Comparison of ENCODE assay signal across 19 cellular contexts in the genomic region with DNA sequence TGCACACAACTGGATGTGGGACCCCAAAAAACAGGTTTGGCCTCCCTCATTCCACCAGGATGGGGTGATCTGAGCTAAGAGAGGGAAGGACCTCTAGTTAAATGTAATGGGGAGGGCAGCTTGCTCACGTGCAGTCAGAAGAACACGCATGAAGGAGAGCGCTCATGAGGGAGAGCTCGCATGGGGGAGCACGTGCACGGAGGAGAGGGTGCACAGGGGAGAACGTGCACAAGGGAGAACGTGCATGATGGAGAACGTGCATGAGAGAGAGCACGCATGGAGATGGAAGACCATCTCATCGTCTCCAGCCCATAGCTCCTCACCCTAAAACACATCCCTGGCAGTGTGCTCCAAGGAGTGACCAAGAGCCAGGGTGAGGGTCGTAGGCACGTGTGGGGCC.
DNase-seq lines count a peak whose midpoint lies in the region; ATAC-seq, FAIRE-seq and TF ChIP-seq lines count a peak whose summit lies in the region.
"Had no signal": no experiment of that assay in that cellular context is flagged by ENCODE, and none has a peak within 500 bp of the region (broad histone marks: within the 10 kb centered on the region; RNA-seq: fewer than 3 reads in every experiment).

No MANE protein-coding gene starts in this region.

- intact Hi-C loops in HepG2 (cut with micrococcal nuclease; ENCODE audit: unreplicated experiment) (no loop called here), right lobe of liver (cut with DNase I) (no loop called here)

- no peaks in the 10 kb centered on the region for H3K79me1 ChIP-seq in neuronal stem cell (ENCODE audit: low read depth, low read length)

- BruUV-seq in HepG2 (replicated peaks; lab: Mats Ljungman, UMichigan), result no TSS peak

- no peak overlapping the region for H2BK5ac ChIP-seq in neuronal stem cell (ENCODE audit: low read length)

- H3K9me3 ChIP-seq in HepG2 (ENCODE audit: low read length), result no peaks in the 10 kb centered on the region
- no peaks in the 10 kb centered on the region for H3K9me3 ChIP-seq in right lobe of liver
- H3K9me3 ChIP-seq in neuronal stem cell (replicated peaks in 1 of 2; ENCODE audit: control insufficient read depth in 2 of 2, insufficient read depth in 1 of 2, low read depth in 1 of 2, low read length in 2 of 2), result peaks cover 0 to 2% of the 10 kb centered on the region in 2 donors
- H3K9me3 ChIP-seq: A549; BLaER1 treated with 17β-estradiol and CSF1 and Interleukin-3, amounts not matched to agents 10 nM and 100 nM; Caco-2 had no signal

- no peak overlapping the region for H2BK12ac ChIP-seq in neuronal stem cell (ENCODE audit: low read length)

- no peaks in the 10 kb centered on the region for H3K4me1 ChIP-seq in HepG2 (ENCODE audit: insufficient read depth, low read length)
- H3K4me1 ChIP-seq in right lobe of liver, result no peaks in the 10 kb centered on the region
- peaks cover 0 to 10% of the 10 kb centered on the region in 2 donors for H3K4me1 ChIP-seq in neuronal stem cell (ENCODE audit: control insufficient read depth in 2 of 2, insufficient read depth in 1 of 2, low read depth in 1 of 2, low read length in 2 of 2)

- H3K27me3 ChIP-seq in HepG2 (ENCODE audit: control insufficient read depth in 1 of 2, insufficient read depth in 2 of 2, low read length in 2 of 2) (peaks cover 8 to 76% of the 10 kb centered on the region in 2 experiments), right lobe of liver (no peaks in the 10 kb centered on the region), neuronal stem cell (ENCODE audit: control insufficient read depth in 3 of 3, insufficient read depth in 3 of 3, low read depth in 1 of 3, low read length in 3 of 3) (peaks cover 0 to 5% (median 0%) of the 10 kb centered on the region in 3 experiments)

- H2BK15ac ChIP-seq in neuronal stem cell (ENCODE audit: low read length), result no peak overlapping the region

- TF ChIP-seq EP300 in HepG2 (IDR thresholded peaks at IDR 0.05; ENCODE audit: low read depth in 2 of 2, low read length in 2 of 2) (no peak), HepG2 (CRISPR knock-in tag; IDR thresholded peaks at IDR 0.05; ENCODE audit: borderline replicate concordance) (no peak)

- H3K4me3 ChIP-seq in HepG2 (replicated peaks in 1 of 3; ENCODE audit: insufficient read depth in 1 of 3, low read depth in 2 of 3, low read length in 3 of 3) (no peak overlapping the region), right lobe of liver (no peak overlapping the region), neuronal stem cell (ENCODE audit: low read length in 2 of 2) (peak overlapping the region in 1 of 2 donors; percentile 39)
- H3K4me3 ChIP-seq: A549; BLaER1 treated with 17β-estradiol and CSF1 and Interleukin-3, amounts not matched to agents 10 nM and 100 nM had no signal

- no peak overlapping the region for H2AK5ac ChIP-seq in neuronal stem cell (ENCODE audit: low read depth, low read length)

- ATAC-seq in HepG2 (no peak), right lobe of liver (no peak)
- ATAC-seq: A549; CD8-positive, alpha-beta T cell had no signal

- no peak overlapping the region for H3K18ac ChIP-seq in neuronal stem cell (ENCODE audit: low read length)

- no peak for TF ChIP-seq RAD21 in HepG2 (CRISPR knock-in tag; IDR thresholded peaks at IDR 0.05)

- no peak for DNase-seq in HepG2 (ENCODE audit: low spot score)
- DNase-seq in right lobe of liver, result no peak
- no peak for DNase-seq in neuronal stem cell (ENCODE audit: low spot score)
- DNase-seq in NCI-H2081 (lab: John Stamatoyannopoulos, UW), result no peak
- DNase-seq in AG08395 (ENCODE audit: low spot score), result no peak
- DNase-seq: Caco-2; Calu3; CD4-positive, alpha-beta T cell; CD8-positive, alpha-beta T cell; DMS79 treated with DMSO at 0.1 percent for 48 hours; GF-D8 had no signal

- H2AFZ ChIP-seq in HepG2 (ENCODE audit: low read length), result no peak overlapping the region
- H2AFZ ChIP-seq in neuronal stem cell (ENCODE audit: low read length), result no peak overlapping the region

- WGBS in HepG2 (ENCODE audit: low lambda C conversion rate), result 18% methylated on average over 13 of the region's 13 CpGs
- 77% methylated on average over 10 of the region's 13 CpGs for WGBS in right lobe of liver (ENCODE audit: insufficient coverage, low coverage, low lambda C conversion rate, missing lambda C conversion rate)
- WGBS in neuronal stem cell (ENCODE audit: extremely low coverage in 2 of 2, insufficient read length in 2 of 2, insufficient replicate concordance in 1 of 2), 2 donors, result no CpG with 5 or more reads among the region's 13 CpGs

- TF ChIP-seq POLR2A in HepG2 (IDR thresholded peaks at IDR 0.05; ENCODE audit: insufficient read depth in 1 of 2, low read depth in 2 of 2, low read length in 2 of 2), result no peak
- TF ChIP-seq POLR2A in right lobe of liver (IDR thresholded peaks at IDR 0.05), result no peak

- in situ Hi-C loops in HepG2 (cut with HindIII; ENCODE audit: extremely low pct_ligation_motif_present, low pct_unique_long_range_greater_than_20kb), result no loop called here

- H3K14ac ChIP-seq in neuronal stem cell (ENCODE audit: low read length), result no peak overlapping the region

- H4K8ac ChIP-seq in neuronal stem cell (ENCODE audit: low read depth, low read length), result no peak overlapping the region

- TF ChIP-seq CTCF in HepG2 (CRISPR knock-in tag; IDR thresholded peaks at IDR 0.05) (no peak), right lobe of liver (IDR thresholded peaks at IDR 0.05) (no peak)

- POLR2A ChIA-PET in HepG2 (lab: Yijun Ruan, JAX), result no interaction called here

- no peak overlapping the region for H2BK120ac ChIP-seq in neuronal stem cell (ENCODE audit: low read depth, low read length)

- H3K79me2 ChIP-seq in HepG2 (ENCODE audit: insufficient read depth, low read length), result no peaks in the 10 kb centered on the region

- H3K4ac ChIP-seq in neuronal stem cell (ENCODE audit: low read length), result no peak overlapping the region

- H3K4me2 ChIP-seq in HepG2 (ENCODE audit: low read depth, low read length) (no peak overlapping the region), neuronal stem cell (ENCODE audit: insufficient read depth, low read length, poor library complexity, severe bottlenecking) (no peak overlapping the region)
- H3K4me2 ChIP-seq: A549 had no signal

- H3K27ac ChIP-seq in HepG2 (ENCODE audit: extremely low read length, insufficient read depth, low read length), result no peak overlapping the region
- H3K27ac ChIP-seq in right lobe of liver, result no peak overlapping the region
- H3K27ac ChIP-seq in neuronal stem cell (replicated peaks; ENCODE audit: low read length), result no peak overlapping the region
- H3K27ac ChIP-seq: 22Rv1; BLaER1 treated with 17β-estradiol and CSF1 and Interleukin-3, amounts not matched to agents 10 nM and 100 nM; C4-2B had no signal

- H3K9ac ChIP-seq in HepG2 (ENCODE audit: insufficient read depth, low read depth, low read length), result no peak overlapping the region
- H3K9ac ChIP-seq in neuronal stem cell (ENCODE audit: low read depth, low read length, poor library complexity), result peak overlapping the region; percentile 39
- H3K9ac ChIP-seq: BLaER1 treated with 17β-estradiol and CSF1 and Interleukin-3, amounts not matched to agents 10 nM and 100 nM had no signal

- H4K91ac ChIP-seq in neuronal stem cell (ENCODE audit: low read depth, low read length, poor library complexity), result peak overlapping the region; percentile 34

- CTCF ChIA-PET in HepG2 (lab: Yijun Ruan, JAX; ENCODE audit: low intra/inter-chr PET ratio, low total read pairs), result no interaction called here

- no peaks in the 10 kb centered on the region for H3K36me3 ChIP-seq in HepG2 (replicated peaks in 1 of 2; ENCODE audit: control insufficient read depth in 1 of 2, insufficient read depth in 2 of 2, low read length in 2 of 2)
- H3K36me3 ChIP-seq in right lobe of liver, result no peaks in the 10 kb centered on the region
- no peaks in the 10 kb centered on the region for H3K36me3 ChIP-seq in neuronal stem cell (replicated peaks in 1 of 2; ENCODE audit: control insufficient read depth in 2 of 2, insufficient read depth in 2 of 2, low read length in 2 of 2)
- H3K36me3 ChIP-seq: BLaER1 treated with 17β-estradiol and CSF1 and Interleukin-3, amounts not matched to agents 10 nM and 100 nM had no signal

- FAIRE-seq in HepG2 (lab: Jason Lieb, UNC), result no peak
- FAIRE-seq: A549, D721Med, G401.6, GM12891, GM19239 had no signal

- H3K23ac ChIP-seq in neuronal stem cell (ENCODE audit: low read depth, low read length, poor library complexity), result no peak overlapping the region

- no peaks in the 10 kb centered on the region for H4K20me1 ChIP-seq in HepG2 (ENCODE audit: insufficient read depth, low read length)

TF ChIP-seq in HepG2, 621 proteins besides CTCF, POLR2A, EP300 and RAD21:
- TF ChIP-seq FOXC1 (CRISPR knock-in tag; IDR thresholded peaks at IDR 0.05; ENCODE audit: borderline replicate concordance) (no peak), ZNF543 (CRISPR knock-in tag; IDR thresholded peaks at IDR 0.05) (no peak), MNT (IDR thresholded peaks at IDR 0.05) (peak; percentile 59), SMAD1 (CRISPR knock-in tag; IDR thresholded peaks at IDR 0.05; ENCODE audit: borderline replicate concordance, low read depth) (no peak), CREBL2 (CRISPR knock-in tag; IDR thresholded peaks at IDR 0.05; ENCODE audit: borderline replicate concordance) (no peak)
